ENCODE assay signal across 13 cellular contexts in genomic region chr2:160373263-160374019, GRCh38.
DNase-seq lines count a peak whose midpoint lies in the region; ATAC-seq lines count a peak whose summit lies in the region.
"Had no signal": no experiment of that assay in that cellular context is flagged by ENCODE, and none has a peak within 500 bp of the region (broad histone marks: within the 10 kb centered on the region; RNA-seq: fewer than 3 reads in every experiment).

No MANE protein-coding gene starts in this region.

- H3K36me3 Mint-ChIP-seq in activated T-cell treated with anti-CD3 and anti-CD28 coated beads, Interleukin-2, amount 50 U/mL, for 72 hours (ENCODE audit: insufficient read depth in 2 of 2) = no peaks in the 10 kb centered on the region
- peaks cover 13% of the 10 kb centered on the region for H3K36me3 Mint-ChIP-seq in activated naive CD8-positive, alpha-beta T cell treated with anti-CD3 and anti-CD28 coated beads, Interleukin-2, amount 10 ng/mL, durations not matched to agents 7 days and 5 days
- H3K36me3 Mint-ChIP-seq in memory B cell = peaks cover 2% of the 10 kb centered on the region
- H3K36me3 Mint-ChIP-seq in stimulated activated naive B cell treated with anti-CD40 and anti-IgM and Interleukin-4, amounts not matched to agents 10 μg/mL and 1 μg/mL and 100 μg/mL, for 72 hours = peaks cover 0 to 4% of the 10 kb centered on the region in 2 donors

- H3K4me3 Mint-ChIP-seq in activated T-cell treated with anti-CD3 and anti-CD28 coated beads, Interleukin-2, amount 50 U/mL, for 72 hours = peak overlapping the region; percentile 8 to 67
- peak overlapping the region; percentile 25 for H3K4me3 Mint-ChIP-seq in activated naive CD8-positive, alpha-beta T cell treated with anti-CD3 and anti-CD28 coated beads, Interleukin-2, amount 10 ng/mL, durations not matched to agents 7 days and 5 days
- H3K4me3 Mint-ChIP-seq in memory B cell = no peak overlapping the region
- peak overlapping the region; percentile 14 to 38 for H3K4me3 Mint-ChIP-seq in stimulated activated naive B cell treated with anti-CD40 and anti-IgM and Interleukin-4, amounts not matched to agents 10 μg/mL and 1 μg/mL and 100 μg/mL, for 72 hours

- DNase-seq in activated T-cell treated with anti-CD3 and anti-CD28 coated beads, Interleukin-2, amount 50 U/mL, for 72 hours = no peak
- no peak for DNase-seq in activated T-cell treated with anti-CD3 and anti-CD28 coated beads, Interleukin-2, amount 50 U/mL, for 48 hours
- no peak for DNase-seq in activated naive CD8-positive, alpha-beta T cell treated with anti-CD3 and anti-CD28 coated beads, Interleukin-2, amount 10 ng/mL, durations not matched to agents 7 days and 5 days
- DNase-seq in memory B cell (ENCODE audit: low spot score in 2 of 2) (no peak), NCI-H748 treated with DMSO at 0.1 percent for 48 hours (lab: John Stamatoyannopoulos, UW) (no peak), pons (ENCODE audit: low spot score) (no peak)
- DNase-seq in stimulated activated naive B cell treated with anti-CD40 and anti-IgM and Interleukin-4, amounts not matched to agents 10 μg/mL and 1 μg/mL and 100 μg/mL, for 72 hours = no peak
- DNase-seq: activated gamma-delta T cell treated with Interleukin-2 at 50 U/mL for 16 hours; NCI-H1048; NCI-H69; SJCRH30; stimulated activated naive CD4-positive, alpha-beta T cell treated with Interleukin-2 at 50 U/mL for 16 hours had no signal

- H3K27me3 Mint-ChIP-seq in activated T-cell treated with anti-CD3 and anti-CD28 coated beads, Interleukin-2, amount 50 U/mL, for 72 hours (ENCODE audit: low read depth) = no peaks in the 10 kb centered on the region
- H3K27me3 Mint-ChIP-seq in activated naive CD8-positive, alpha-beta T cell treated with anti-CD3 and anti-CD28 coated beads, Interleukin-2, amount 10 ng/mL, durations not matched to agents 7 days and 5 days = no peaks in the 10 kb centered on the region
- no peaks in the 10 kb centered on the region for H3K27me3 Mint-ChIP-seq in memory B cell
- no peaks in the 10 kb centered on the region for H3K27me3 Mint-ChIP-seq in stimulated activated naive B cell treated with anti-CD40 and anti-IgM and Interleukin-4, amounts not matched to agents 10 μg/mL and 1 μg/mL and 100 μg/mL, for 72 hours

- no peaks in the 10 kb centered on the region for H3K9me3 Mint-ChIP-seq in activated T-cell treated with anti-CD3 and anti-CD28 coated beads, Interleukin-2, amount 50 U/mL, for 72 hours
- H3K9me3 Mint-ChIP-seq in activated naive CD8-positive, alpha-beta T cell treated with anti-CD3 and anti-CD28 coated beads, Interleukin-2, amount 10 ng/mL, durations not matched to agents 7 days and 5 days = no peaks in the 10 kb centered on the region
- no peaks in the 10 kb centered on the region for H3K9me3 Mint-ChIP-seq in memory B cell
- H3K9me3 Mint-ChIP-seq in stimulated activated naive B cell treated with anti-CD40 and anti-IgM and Interleukin-4, amounts not matched to agents 10 μg/mL and 1 μg/mL and 100 μg/mL, for 72 hours = no peaks in the 10 kb centered on the region

- H3K27ac Mint-ChIP-seq in activated T-cell treated with anti-CD3 and anti-CD28 coated beads, Interleukin-2, amount 50 U/mL, for 72 hours = peak overlapping the region; percentile 74
- H3K27ac Mint-ChIP-seq in activated naive CD8-positive, alpha-beta T cell treated with anti-CD3 and anti-CD28 coated beads, Interleukin-2, amount 10 ng/mL, durations not matched to agents 7 days and 5 days = no peak overlapping the region
- peak overlapping the region; percentile 16 for H3K27ac Mint-ChIP-seq in memory B cell
- peak overlapping the region; percentile 43 for H3K27ac Mint-ChIP-seq in stimulated activated naive B cell treated with anti-CD40 and anti-IgM and Interleukin-4, amounts not matched to agents 10 μg/mL and 1 μg/mL and 100 μg/mL, for 72 hours

- POLR2A ChIA-PET in activated naive CD8-positive, alpha-beta T cell treated with anti-CD3 and anti-CD28 coated beads, Interleukin-2, amount 10 ng/mL, durations not matched to agents 7 days and 5 days (lab: Charles Lee) = no interaction called here

- peaks cover 85% of the 10 kb centered on the region for H3K4me1 Mint-ChIP-seq in activated T-cell treated with anti-CD3 and anti-CD28 coated beads, Interleukin-2, amount 50 U/mL, for 72 hours (ENCODE audit: low read depth)
- H3K4me1 Mint-ChIP-seq in activated naive CD8-positive, alpha-beta T cell treated with anti-CD3 and anti-CD28 coated beads, Interleukin-2, amount 10 ng/mL, durations not matched to agents 7 days and 5 days = peaks cover 63% of the 10 kb centered on the region
- peaks cover 41% of the 10 kb centered on the region for H3K4me1 Mint-ChIP-seq in memory B cell
- H3K4me1 Mint-ChIP-seq in stimulated activated naive B cell treated with anti-CD40 and anti-IgM and Interleukin-4, amounts not matched to agents 10 μg/mL and 1 μg/mL and 100 μg/mL, for 72 hours = peaks cover 36 to 69% of the 10 kb centered on the region in 2 donors

- no peak for ATAC-seq in activated T-cell treated with anti-CD3 and anti-CD28 coated beads, Interleukin-2, amount 50 U/mL, for 72 hours (replicated peaks in 1 of 2)
- ATAC-seq in activated naive CD8-positive, alpha-beta T cell treated with anti-CD3 and anti-CD28 coated beads, Interleukin-2, amount 10 ng/mL, durations not matched to agents 7 days and 5 days (ENCODE audit: low read depth) = no peak
- ATAC-seq in memory B cell (ENCODE audit: low read depth) (no peak), GM19324 (IDR thresholded peaks at IDR 0.05; ENCODE audit: low FRiP score, unreplicated experiment) (no peak)
- ATAC-seq in stimulated activated naive B cell treated with anti-CD40 and anti-IgM and Interleukin-4, amounts not matched to agents 10 μg/mL and 1 μg/mL and 100 μg/mL, for 72 hours (replicated peaks) = no peak
